ENCODE assay signal across 1 cellular context in genomic region chr12:57430117-57430930, GRCh38.
TF ChIP-seq lines count a peak whose summit lies in the region.

No MANE protein-coding gene starts in this region.

TF ChIP-seq in HepG2, 621 proteins besides CTCF, POLR2A, EP300 and RAD21 (continued from another document):
- TF ChIP-seq, protein P1, sequence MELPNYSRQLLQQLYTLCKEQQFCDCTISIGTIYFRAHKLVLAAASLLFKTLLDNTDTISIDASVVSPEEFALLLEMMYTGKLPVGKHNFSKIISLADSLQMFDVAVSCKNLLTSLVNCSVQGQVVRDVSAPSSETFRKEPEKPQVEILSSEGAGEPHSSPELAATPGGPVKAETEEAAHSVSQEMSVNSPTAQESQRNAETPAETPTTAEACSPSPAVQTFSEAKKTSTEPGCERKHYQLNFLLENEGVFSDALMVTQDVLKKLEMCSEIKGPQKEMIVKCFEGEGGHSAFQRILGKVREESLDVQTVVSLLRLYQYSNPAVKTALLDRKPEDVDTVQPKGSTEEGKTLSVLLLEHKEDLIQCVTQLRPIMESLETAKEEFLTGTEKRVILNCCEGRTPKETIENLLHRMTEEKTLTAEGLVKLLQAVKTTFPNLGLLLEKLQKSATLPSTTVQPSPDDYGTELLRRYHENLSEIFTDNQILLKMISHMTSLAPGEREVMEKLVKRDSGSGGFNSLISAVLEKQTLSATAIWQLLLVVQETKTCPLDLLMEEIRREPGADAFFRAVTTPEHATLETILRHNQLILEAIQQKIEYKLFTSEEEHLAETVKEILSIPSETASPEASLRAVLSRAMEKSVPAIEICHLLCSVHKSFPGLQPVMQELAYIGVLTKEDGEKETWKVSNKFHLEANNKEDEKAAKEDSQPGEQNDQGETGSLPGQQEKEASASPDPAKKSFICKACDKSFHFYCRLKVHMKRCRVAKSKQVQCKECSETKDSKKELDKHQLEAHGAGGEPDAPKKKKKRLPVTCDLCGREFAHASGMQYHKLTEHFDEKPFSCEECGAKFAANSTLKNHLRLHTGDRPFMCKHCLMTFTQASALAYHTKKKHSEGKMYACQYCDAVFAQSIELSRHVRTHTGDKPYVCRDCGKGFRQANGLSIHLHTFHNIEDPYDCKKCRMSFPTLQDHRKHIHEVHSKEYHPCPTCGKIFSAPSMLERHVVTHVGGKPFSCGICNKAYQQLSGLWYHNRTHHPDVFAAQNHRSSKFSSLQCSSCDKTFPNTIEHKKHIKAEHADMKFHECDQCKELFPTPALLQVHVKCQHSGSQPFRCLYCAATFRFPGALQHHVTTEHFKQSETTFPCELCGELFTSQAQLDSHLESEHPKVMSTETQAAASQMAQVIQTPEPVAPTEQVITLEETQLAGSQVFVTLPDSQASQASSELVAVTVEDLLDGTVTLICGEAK (IDR thresholded peaks at IDR 0.05), result no peak
- TF ChIP-seq, protein P1 (CRISPR knock-in tag; IDR thresholded peaks at IDR 0.05), result no peak
- TF ChIP-seq SYNCRIP (IDR thresholded peaks at IDR 0.05; ENCODE audit: insufficient read depth, low read depth, low read length) (no peak), ZNF746 (CRISPR knock-in tag; IDR thresholded peaks at IDR 0.05) (peak; percentile 17; the same call in 1 of the 2 replicates), ZNF562 (CRISPR knock-in tag; IDR thresholded peaks at IDR 0.05; ENCODE audit: borderline replicate concordance) (no peak), LCORL (IDR thresholded peaks at IDR 0.05) (no peak), LCORL (CRISPR knock-in tag; IDR thresholded peaks at IDR 0.05) (0 out of 2 replicates have a peak, but pooled peaks have one; percentile 30), GTF2F1 (IDR thresholded peaks at IDR 0.05; ENCODE audit: low read length) (0 out of 2 replicates have a peak, but pooled peaks have one; percentile 20), YEATS4 (CRISPR knock-in tag; IDR thresholded peaks at IDR 0.05; ENCODE audit: borderline replicate concordance) (peak; percentile 7; the same call in 1 of the 2 replicates), ZFX (CRISPR knock-in tag; IDR thresholded peaks at IDR 0.05; ENCODE audit: low read depth) (peak; percentile 61), CCDC6 (CRISPR knock-in tag; IDR thresholded peaks at IDR 0.05) (peak; percentile 74), NCOR1 (IDR thresholded peaks at IDR 0.05; ENCODE audit: borderline replicate concordance, low read length) (no peak), DDIT3 (CRISPR knock-in tag; IDR thresholded peaks at IDR 0.05) (no peak), ZNF777 (CRISPR knock-in tag; IDR thresholded peaks at IDR 0.05) (0 out of 2 replicates have a peak, but pooled peaks have one; percentile 45), HMGXB4 (CRISPR knock-in tag; IDR thresholded peaks at IDR 0.05; ENCODE audit: borderline replicate concordance in 1 of 2, low read depth in 1 of 2) (peak in 1 of 2 experiments; percentile 15; a peak in 2 of 4 replicates), AGO1 (IDR thresholded peaks at IDR 0.05; ENCODE audit: low read depth, low read length, poor library complexity, severe bottlenecking) (no peak), JARID2 (CRISPR knock-in tag; IDR thresholded peaks at IDR 0.05; ENCODE audit: insufficient replicate concordance) (no peak), MIXL1 (CRISPR knock-in tag; IDR thresholded peaks at IDR 0.05) (0 out of 2 replicates have a peak, but pooled peaks have one; percentile 17), PHF8 (CRISPR knock-in tag; IDR thresholded peaks at IDR 0.05) (no peak; the same call in 1 of the 2 replicates), CENPT (CRISPR knock-in tag; IDR thresholded peaks at IDR 0.05; ENCODE audit: low read depth) (no peak), ZNF709 (CRISPR knock-in tag; IDR thresholded peaks at IDR 0.05) (0 out of 2 replicates have a peak, but pooled peaks have one; percentile 28), KLF16 (CRISPR knock-in tag; IDR thresholded peaks at IDR 0.05) (0 out of 4 replicates have a peak, but pooled peaks of 1 of the 2 experiments have one; percentile 30), TMF1 (CRISPR knock-in tag; IDR thresholded peaks at IDR 0.05; ENCODE audit: low read depth) (peak; percentile 35; the same call in 1 of the 2 replicates), MXI1 (IDR thresholded peaks at IDR 0.05; ENCODE audit: borderline replicate concordance, low read depth, low read length) (peak; percentile 24; the same call in 1 of the 3 replicates), PCBP1 (IDR thresholded peaks at IDR 0.05; ENCODE audit: borderline replicate concordance, low read depth, low read length) (no peak)
- TF ChIP-seq, protein P2, sequence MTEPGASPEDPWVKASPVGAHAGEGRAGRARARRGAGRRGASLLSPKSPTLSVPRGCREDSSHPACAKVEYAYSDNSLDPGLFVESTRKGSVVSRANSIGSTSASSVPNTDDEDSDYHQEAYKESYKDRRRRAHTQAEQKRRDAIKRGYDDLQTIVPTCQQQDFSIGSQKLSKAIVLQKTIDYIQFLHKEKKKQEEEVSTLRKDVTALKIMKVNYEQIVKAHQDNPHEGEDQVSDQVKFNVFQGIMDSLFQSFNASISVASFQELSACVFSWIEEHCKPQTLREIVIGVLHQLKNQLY (CRISPR knock-in tag; IDR thresholded peaks at IDR 0.05), result peak; percentile 17; the same call in 1 of the 2 replicates
- TF ChIP-seq, protein P3, sequence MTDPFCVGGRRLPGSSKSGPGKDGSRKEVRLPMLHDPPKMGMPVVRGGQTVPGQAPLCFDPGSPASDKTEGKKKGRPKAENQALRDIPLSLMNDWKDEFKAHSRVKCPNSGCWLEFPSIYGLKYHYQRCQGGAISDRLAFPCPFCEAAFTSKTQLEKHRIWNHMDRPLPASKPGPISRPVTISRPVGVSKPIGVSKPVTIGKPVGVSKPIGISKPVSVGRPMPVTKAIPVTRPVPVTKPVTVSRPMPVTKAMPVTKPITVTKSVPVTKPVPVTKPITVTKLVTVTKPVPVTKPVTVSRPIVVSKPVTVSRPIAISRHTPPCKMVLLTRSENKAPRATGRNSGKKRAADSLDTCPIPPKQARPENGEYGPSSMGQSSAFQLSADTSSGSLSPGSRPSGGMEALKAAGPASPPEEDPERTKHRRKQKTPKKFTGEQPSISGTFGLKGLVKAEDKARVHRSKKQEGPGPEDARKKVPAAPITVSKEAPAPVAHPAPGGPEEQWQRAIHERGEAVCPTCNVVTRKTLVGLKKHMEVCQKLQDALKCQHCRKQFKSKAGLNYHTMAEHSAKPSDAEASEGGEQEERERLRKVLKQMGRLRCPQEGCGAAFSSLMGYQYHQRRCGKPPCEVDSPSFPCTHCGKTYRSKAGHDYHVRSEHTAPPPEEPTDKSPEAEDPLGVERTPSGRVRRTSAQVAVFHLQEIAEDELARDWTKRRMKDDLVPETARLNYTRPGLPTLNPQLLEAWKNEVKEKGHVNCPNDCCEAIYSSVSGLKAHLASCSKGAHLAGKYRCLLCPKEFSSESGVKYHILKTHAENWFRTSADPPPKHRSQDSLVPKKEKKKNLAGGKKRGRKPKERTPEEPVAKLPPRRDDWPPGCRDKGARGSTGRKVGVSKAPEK (CRISPR knock-in tag; IDR thresholded peaks at IDR 0.05; ENCODE audit: borderline replicate concordance), result 0 out of 2 replicates have a peak, but pooled peaks have one; percentile 41
